8 cellular contexts compared by ENCODE assay signal in the genomic region with DNA sequence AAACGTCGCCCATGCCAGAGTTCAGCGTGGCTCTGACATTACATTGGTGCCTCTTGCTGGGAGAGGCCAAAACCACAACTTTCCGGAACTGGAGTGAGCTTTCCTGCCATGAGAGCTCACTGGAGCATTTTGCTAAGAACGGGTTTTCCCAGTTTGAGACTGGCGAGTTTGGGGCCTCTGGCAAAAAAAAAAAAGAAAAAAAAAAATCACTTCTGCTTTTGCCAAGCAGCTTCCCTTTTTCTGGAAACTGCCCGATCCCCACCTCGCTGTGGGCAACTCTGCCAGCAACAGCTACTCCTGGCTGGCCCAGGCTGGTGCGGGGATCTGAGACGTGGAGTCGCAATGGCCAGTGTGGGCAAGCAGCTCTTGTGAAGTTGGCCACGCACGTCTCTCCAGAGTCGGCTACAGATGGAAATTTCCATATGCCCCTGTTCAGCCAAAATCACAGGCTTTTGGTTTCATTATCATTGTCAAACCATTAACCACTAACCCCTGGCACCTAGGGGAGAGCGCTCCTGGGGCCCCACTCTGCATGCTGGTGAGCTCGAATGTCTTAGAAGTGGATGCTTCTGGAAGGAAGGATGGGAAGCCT. TPM values are rescaled to one million over a fixed set of nuclear protein-coding genes. Genes with fewer than 3 reads are reported as not detected.
DNase-seq lines count a peak whose midpoint lies in the region; ATAC-seq, FAIRE-seq and TF ChIP-seq lines count a peak whose summit lies in the region.

No MANE protein-coding gene starts in this region.

- H3K9me3 ChIP-seq in lower lobe of right lung = no peaks in the 10 kb centered on the region

- no peak for TF ChIP-seq CTCF in lower lobe of right lung (IDR thresholded peaks at IDR 0.05)

- intact Hi-C loops in lower lobe of right lung (cut with DNase I) = no loop called here

- peak overlapping the region; percentile 42 for H3K4me3 ChIP-seq in lower lobe of right lung

- no peaks in the 10 kb centered on the region for H3K27me3 Mint-ChIP-seq in activated naive CD8-positive, alpha-beta T cell treated with anti-CD3 and anti-CD28 coated beads for 36 hours

- H3K9me3 Mint-ChIP-seq in activated naive CD8-positive, alpha-beta T cell treated with anti-CD3 and anti-CD28 coated beads for 36 hours = no peaks in the 10 kb centered on the region

- no peak for FAIRE-seq in GM12891 (lab: Jason Lieb, UNC)

- peaks cover 2% of the 10 kb centered on the region for H3K36me3 Mint-ChIP-seq in activated naive CD8-positive, alpha-beta T cell treated with anti-CD3 and anti-CD28 coated beads for 36 hours

- peak overlapping the region; percentile 59 for H3K4me3 Mint-ChIP-seq in activated naive CD8-positive, alpha-beta T cell treated with anti-CD3 and anti-CD28 coated beads for 36 hours

- TF ChIP-seq POLR2A in GM12891 (IDR thresholded peaks at IDR 0.05; ENCODE audit: low read depth, low read length) = no peak

- no peaks in the 10 kb centered on the region for H3K36me3 ChIP-seq in lower lobe of right lung

- H3K4me1 ChIP-seq in lower lobe of right lung = peaks cover 36% of the 10 kb centered on the region

- peak overlapping the region; percentile 88 for H3K27ac Mint-ChIP-seq in activated naive CD8-positive, alpha-beta T cell treated with anti-CD3 and anti-CD28 coated beads for 36 hours

- DNase-seq in GM12891 (ENCODE audit: insufficient read length, low spot score) (no peak), Kasumi-1 (lab: John Stamatoyannopoulos, UW) (peak; percentile 77 to 81), lower lobe of right lung (peak; percentile 75), amniotic stem cell (lab: John Stamatoyannopoulos, UW) (no peak), NCI-H1436 treated with DMSO at 0.1 percent for 48 hours (lab: John Stamatoyannopoulos, UW) (no peak), HK-2 (ENCODE audit: unreplicated experiment) (no peak)
- DNase-seq in activated naive CD8-positive, alpha-beta T cell treated with anti-CD3 and anti-CD28 coated beads for 36 hours = peak; percentile 49

- ATAC-seq in lower lobe of right lung (peak; percentile 83 to 87), HG03025 (IDR thresholded peaks at IDR 0.05; ENCODE audit: low FRiP score, unreplicated experiment) (no peak)

- no peaks in the 10 kb centered on the region for H3K27me3 ChIP-seq in lower lobe of right lung (ENCODE audit: low read depth)

- peaks cover 22% of the 10 kb centered on the region for H3K4me1 Mint-ChIP-seq in activated naive CD8-positive, alpha-beta T cell treated with anti-CD3 and anti-CD28 coated beads for 36 hours

- peak overlapping the region; percentile 87 for H3K27ac ChIP-seq in lower lobe of right lung

TF ChIP-seq in GM12891, 5 proteins besides CTCF, POLR2A, EP300 and RAD21:
- TF ChIP-seq SPI1 (IDR thresholded peaks at IDR 0.05; ENCODE audit: low read depth, low read length) = peak; percentile 58
- no peak for TF ChIP-seq POLR2AphosphoS5 (IDR thresholded peaks at IDR 0.05; ENCODE audit: low read depth, low read length)

RNA-seq across cellular contexts. Expression of gene PRKAG2, which starts 25.7 kb away (rescaled TPM):
- 3.2 TPM for polyA plus RNA-seq in GM12891 (2012; ENCODE audit: low read depth, missing spikeins)
- 10 to 100 TPM; 18.7 to 19.4 TPM for total RNA-seq in activated naive CD8-positive, alpha-beta T cell treated with anti-CD3 and anti-CD28 coated beads for 36 hours
- total RNA-seq in lower lobe of right lung = 35.4 TPM

Comparison
In these comparisons a context has a peak if more than half of its experiments do, and no peak if none do; other contexts are left out.
1. DNase-seq: peak in Kasumi-1 (2 of 2), activated naive CD8-positive, alpha-beta T cell treated with anti-CD3 and anti-CD28 coated beads for 36 hours (single experiment) and lower lobe of right lung (single experiment); none in GM12891 (single experiment), amniotic stem cell (single experiment), NCI-H1436 treated with DMSO at 0.1 percent for 48 hours (single experiment) and HK-2 (single experiment).